17 cellular contexts compared by ENCODE assay signal in the genomic region with DNA sequence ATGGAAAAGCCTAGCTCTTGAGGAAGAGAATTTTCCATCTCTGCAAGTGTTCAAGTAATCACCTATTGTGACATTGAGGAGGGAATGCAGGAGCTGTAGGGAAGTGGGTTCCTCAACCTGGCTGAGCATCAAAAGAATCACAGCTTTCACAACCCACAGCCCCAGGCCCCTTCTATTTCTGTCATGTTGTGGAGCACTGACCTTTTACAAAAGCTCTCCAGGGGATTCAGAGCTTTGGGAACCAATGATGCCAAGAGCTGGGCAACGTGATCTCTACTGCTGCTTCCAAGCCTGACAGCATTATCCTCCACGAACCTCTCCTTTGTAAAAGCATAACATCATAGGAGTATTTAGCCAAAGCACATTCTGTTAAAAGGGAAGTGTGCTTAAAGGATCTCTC.
A peak's percentile ranks its signal among the peaks of the same experiment; 100 is the strongest.
DNase-seq lines count a peak whose midpoint lies in the region; ATAC-seq and TF ChIP-seq lines count a peak whose summit lies in the region.
"Had no signal": no experiment of that assay in that cellular context is flagged by ENCODE, and none has a peak within 500 bp of the region (broad histone marks: within the 10 kb centered on the region; RNA-seq: fewer than 3 reads in every experiment).

No MANE protein-coding gene starts in this region.

- H3K27me3 Mint-ChIP-seq in MCF 10A (ENCODE audit: insufficient read depth, unreplicated experiment): no peaks in the 10 kb centered on the region
- H3K27me3 Mint-ChIP-seq in WTC11 (ENCODE audit: low read depth): no peaks in the 10 kb centered on the region; the same call in 1 of the 2 replicates
- H3K27me3 Mint-ChIP-seq in glutamatergic neuron (ENCODE audit: unreplicated experiment): no peaks in the 10 kb centered on the region
- H3K27me3 Mint-ChIP-seq in activated CD4-positive, alpha-beta T cell treated with anti-CD3 and anti-CD28 coated beads for 36 hours: peaks cover 10% of the 10 kb centered on the region

- H3K27ac ChIP-seq in mammary epithelial cell (ENCODE audit: insufficient read depth, low read depth, low read length): no peak overlapping the region

- no peak overlapping the region for H3K4me2 ChIP-seq in mammary epithelial cell (ENCODE audit: insufficient read depth, low read depth, low read length)

- BruUV-seq in MCF 10A (replicated peaks; lab: Mats Ljungman, UMichigan) (no TSS peak), mammary epithelial cell (replicated peaks; lab: Mats Ljungman, UMichigan) (no TSS peak)

- H3K79me2 ChIP-seq in mammary epithelial cell (ENCODE audit: insufficient read depth, low read length): no peaks in the 10 kb centered on the region

- no peaks in the 10 kb centered on the region for H4K20me1 ChIP-seq in mammary epithelial cell (ENCODE audit: insufficient read depth, low read length)

- H3K27ac Mint-ChIP-seq in MCF 10A (ENCODE audit: low read depth, unreplicated experiment): no peak overlapping the region
- no peak overlapping the region for H3K27ac Mint-ChIP-seq in WTC11
- H3K27ac Mint-ChIP-seq in glutamatergic neuron (ENCODE audit: unreplicated experiment): peak overlapping the region; percentile 50
- no peak overlapping the region for H3K27ac Mint-ChIP-seq in activated CD4-positive, alpha-beta T cell treated with anti-CD3 and anti-CD28 coated beads for 36 hours

- intact Hi-C loops in MCF 10A (cut with micrococcal nuclease) (no loop called here), mammary epithelial cell (cut with micrococcal nuclease) (no loop called here)
- intact Hi-C loops in activated CD4-positive, alpha-beta T cell treated with anti-CD3 and anti-CD28 coated beads for 36 hours (cut with DNase I, micrococcal nuclease): no loop called here

- H3K9me3 Mint-ChIP-seq in MCF 10A (ENCODE audit: unreplicated experiment): no peaks in the 10 kb centered on the region
- H3K9me3 Mint-ChIP-seq in WTC11: no peaks in the 10 kb centered on the region
- H3K9me3 Mint-ChIP-seq in glutamatergic neuron (ENCODE audit: unreplicated experiment): no peaks in the 10 kb centered on the region
- H3K9me3 Mint-ChIP-seq in activated CD4-positive, alpha-beta T cell treated with anti-CD3 and anti-CD28 coated beads for 36 hours (ENCODE audit: low read depth): no peaks in the 10 kb centered on the region
- H3K9me3 Mint-ChIP-seq: H9 had no signal

- H3K36me3 Mint-ChIP-seq in MCF 10A (ENCODE audit: insufficient read depth, unreplicated experiment) (no peaks in the 10 kb centered on the region), WTC11 (no peaks in the 10 kb centered on the region), glutamatergic neuron (ENCODE audit: unreplicated experiment) (no peaks in the 10 kb centered on the region)
- H3K36me3 Mint-ChIP-seq in activated CD4-positive, alpha-beta T cell treated with anti-CD3 and anti-CD28 coated beads for 36 hours (ENCODE audit: low read depth): no peaks in the 10 kb centered on the region

- H2AFZ ChIP-seq in mammary epithelial cell (ENCODE audit: low read depth, low read length): no peak overlapping the region

- H3K9me3 ChIP-seq in mammary epithelial cell (replicated peaks; ENCODE audit: insufficient read depth, low read length): no peaks in the 10 kb centered on the region
- H3K9me3 ChIP-seq: BE2C had no signal

- CTCF ChIA-PET in MCF 10A (lab: Yijun Ruan, JAX) (interaction anchor here (0.6 to 1.5 kb wide), 3 partner anchors 10 to 28 kb away, joined by 3 to 7 read pairs (median 4); no protein-coding TSS in a partner anchor), mammary epithelial cell (lab: Charles Lee; ENCODE audit: low non-redundant PET) (no interaction called here), WTC11 (lab: Charles Lee) (interaction anchor here (0.7 to 1.1 kb wide), 3 partner anchors 19 to 426 kb away, joined by 3 to 4 read pairs (median 3); no protein-coding TSS in a partner anchor)
- CTCF ChIA-PET in activated CD4-positive, alpha-beta T cell treated with anti-CD3 and anti-CD28 coated beads for 36 hours (lab: Charles Lee): no interaction called here

- no peaks in the 10 kb centered on the region for H3K4me1 ChIP-seq in mammary epithelial cell (ENCODE audit: insufficient read depth, low read length)
- H3K4me1 ChIP-seq: BE2C had no signal

- no peaks in the 10 kb centered on the region for H3K36me3 ChIP-seq in mammary epithelial cell (ENCODE audit: insufficient read depth, low read length)
- H3K36me3 ChIP-seq: BE2C had no signal

- in situ Hi-C loops in mammary epithelial cell (cut with MboI; ENCODE audit: low sequenced_read_pairs in 2 of 2): no loop called here

- DNase-seq in MCF 10A (ENCODE audit: unreplicated experiment) (peak; percentile 8), mammary epithelial cell (no peak), WTC11 (ENCODE audit: low spot score) (no peak), glutamatergic neuron (no peak), retina (peak; percentile 26), mucosa of gallbladder (ENCODE audit: low spot score) (no peak)
- DNase-seq in activated CD4-positive, alpha-beta T cell treated with anti-CD3 and anti-CD28 coated beads for 36 hours: no peak
- DNase-seq: BE2C, DMS79 treated with DMSO at 0.1 percent for 48 hours, H9, KG1, MV-4-11, NCI-H1694 treated with DMSO at 0.1 percent for 48 hours, OCI-M1, SHP77 treated with DMSO at 0.1 percent for 48 hours had no signal

- no peak overlapping the region for H3K4me3 ChIP-seq in mammary epithelial cell (replicated peaks in 1 of 3; ENCODE audit: insufficient read depth in 1 of 3, low read depth in 2 of 3, low read length in 3 of 3)

- dilution Hi-C loops in mammary epithelial cell (cut with HindIII; ENCODE audit: low sequenced_read_pairs): loop anchor here (5.0 to 25.0 kb wide), 2 partner anchors 49 to 419 kb away; no protein-coding TSS in a partner anchor

- H3K27me3 ChIP-seq in mammary epithelial cell (ENCODE audit: insufficient read depth, low read length): no peaks in the 10 kb centered on the region
- H3K27me3 ChIP-seq: BE2C had no signal

- POLR2A ChIA-PET in MCF 10A (lab: Yijun Ruan, JAX) (no interaction called here), WTC11 (lab: Charles Lee) (interaction anchor here (1.0 kb wide), 1 partner anchor 17 kb away, joined by 3 read pairs; no protein-coding TSS in a partner anchor)
- POLR2A ChIA-PET in activated CD4-positive, alpha-beta T cell treated with anti-CD3 and anti-CD28 coated beads for 36 hours (lab: Charles Lee): no interaction called here

- ATAC-seq in WTC11 (peak; percentile 34), GM21528 (IDR thresholded peaks at IDR 0.05; ENCODE audit: low FRiP score, unreplicated experiment) (no peak)
- ATAC-seq in activated CD4-positive, alpha-beta T cell treated with anti-CD3 and anti-CD28 coated beads for 36 hours: no peak
- ATAC-seq: SK-N-SH treated with all-trans-retinoic acid at 6 μM for 48 hours had no signal

- 3% methylated on average over 2 of the region's 2 CpGs for WGBS in mammary epithelial cell (ENCODE audit: low coverage, missing lambda C conversion rate)

- H3K4me3 Mint-ChIP-seq in MCF 10A (ENCODE audit: unreplicated experiment) (no peak overlapping the region), WTC11 (no peak overlapping the region), glutamatergic neuron (ENCODE audit: unreplicated experiment) (peak overlapping the region; percentile 41)
- H3K4me3 Mint-ChIP-seq in activated CD4-positive, alpha-beta T cell treated with anti-CD3 and anti-CD28 coated beads for 36 hours: no peak overlapping the region
- H3K4me3 Mint-ChIP-seq: H9 had no signal

- H3K9ac ChIP-seq in mammary epithelial cell (ENCODE audit: insufficient read depth, low read length): no peak overlapping the region

- TF ChIP-seq CTCF in MCF 10A (IDR thresholded peaks at IDR 0.05; ENCODE audit: unreplicated experiment) (no peak), mammary epithelial cell (conservative IDR thresholded peaks at IDR 0.05 in 1 of 2, IDR thresholded peaks at IDR 0.05 in 1 of 2; ENCODE audit: extremely low read depth in 1 of 2, insufficient read depth in 1 of 2, low read depth in 1 of 2, low read length in 2 of 2) (no peak), WTC11 (IDR thresholded peaks at IDR 0.05) (no peak), glutamatergic neuron (IDR thresholded peaks at IDR 0.05; ENCODE audit: partially characterized antibody, unreplicated experiment) (no peak)

- peaks cover 5% of the 10 kb centered on the region for H3K4me1 Mint-ChIP-seq in MCF 10A (ENCODE audit: insufficient read depth, unreplicated experiment)
- peaks cover 24% of the 10 kb centered on the region for H3K4me1 Mint-ChIP-seq in WTC11
- peaks cover 34% of the 10 kb centered on the region for H3K4me1 Mint-ChIP-seq in glutamatergic neuron (ENCODE audit: low read depth, unreplicated experiment)
- no peaks in the 10 kb centered on the region for H3K4me1 Mint-ChIP-seq in activated CD4-positive, alpha-beta T cell treated with anti-CD3 and anti-CD28 coated beads for 36 hours

TF ChIP-seq in WTC11, 78 proteins besides CTCF, POLR2A, EP300 and RAD21:
- TF ChIP-seq, protein P1, sequence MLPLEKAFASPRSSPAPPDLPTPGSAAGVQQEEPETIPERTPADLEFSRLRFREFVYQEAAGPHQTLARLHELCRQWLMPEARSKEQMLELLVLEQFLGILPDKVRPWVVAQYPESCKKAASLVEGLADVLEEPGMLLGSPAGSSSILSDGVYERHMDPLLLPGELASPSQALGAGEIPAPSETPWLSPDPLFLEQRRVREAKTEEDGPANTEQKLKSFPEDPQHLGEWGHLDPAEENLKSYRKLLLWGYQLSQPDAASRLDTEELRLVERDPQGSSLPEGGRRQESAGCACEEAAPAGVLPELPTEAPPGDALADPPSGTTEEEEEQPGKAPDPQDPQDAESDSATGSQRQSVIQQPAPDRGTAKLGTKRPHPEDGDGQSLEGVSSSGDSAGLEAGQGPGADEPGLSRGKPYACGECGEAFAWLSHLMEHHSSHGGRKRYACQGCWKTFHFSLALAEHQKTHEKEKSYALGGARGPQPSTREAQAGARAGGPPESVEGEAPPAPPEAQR (CRISPR knock-in tag; IDR thresholded peaks at IDR 0.05): no peak

Comparison
In these comparisons a context has a peak if more than half of its experiments do, and no peak if none do; other contexts are left out.
1. DNase-seq: peak in MCF 10A (single experiment) and retina (single experiment); none in mammary epithelial cell (single experiment), WTC11 (single experiment), glutamatergic neuron (single experiment), activated CD4-positive, alpha-beta T cell treated with anti-CD3 and anti-CD28 coated beads for 36 hours (single experiment) and mucosa of gallbladder (single experiment).
2. CTCF ChIA-PET loops: an anchor here in MCF 10A (0.6 to 1.5 kb wide) and WTC11 (0.7 to 1.1 kb wide); none called in mammary epithelial cell and activated CD4-positive, alpha-beta T cell treated with anti-CD3 and anti-CD28 coated beads for 36 hours.